1 cellular context compared by ENCODE assay signal in the genomic region with DNA sequence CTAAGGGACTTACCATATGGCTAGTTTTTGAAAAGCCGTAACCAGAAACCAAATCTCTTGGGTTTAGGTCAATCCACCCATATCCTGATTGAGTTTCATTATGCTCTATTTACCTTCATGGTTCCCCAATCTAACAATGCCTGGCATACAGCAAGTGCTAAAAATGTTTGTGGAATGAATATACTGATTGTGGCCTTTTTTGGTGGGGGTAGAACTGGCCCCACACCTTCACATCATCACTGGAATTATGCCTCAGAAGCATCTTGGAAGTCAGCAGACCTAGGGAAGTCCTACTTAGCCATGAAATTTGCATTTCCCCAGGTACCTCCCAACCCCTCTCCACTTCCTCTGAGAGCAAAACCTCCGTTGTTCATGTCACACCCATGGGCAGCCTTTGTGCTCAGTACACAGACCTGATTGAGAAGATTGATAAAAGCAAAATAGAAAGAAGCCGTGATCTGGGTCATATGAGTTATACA.
TF ChIP-seq lines count a peak whose summit lies in the region.

No MANE protein-coding gene starts in this region.

TF ChIP-seq in GM23338, 12 proteins besides CTCF, POLR2A, EP300 and RAD21 (continued from another document):
- TF ChIP-seq, protein P1, sequence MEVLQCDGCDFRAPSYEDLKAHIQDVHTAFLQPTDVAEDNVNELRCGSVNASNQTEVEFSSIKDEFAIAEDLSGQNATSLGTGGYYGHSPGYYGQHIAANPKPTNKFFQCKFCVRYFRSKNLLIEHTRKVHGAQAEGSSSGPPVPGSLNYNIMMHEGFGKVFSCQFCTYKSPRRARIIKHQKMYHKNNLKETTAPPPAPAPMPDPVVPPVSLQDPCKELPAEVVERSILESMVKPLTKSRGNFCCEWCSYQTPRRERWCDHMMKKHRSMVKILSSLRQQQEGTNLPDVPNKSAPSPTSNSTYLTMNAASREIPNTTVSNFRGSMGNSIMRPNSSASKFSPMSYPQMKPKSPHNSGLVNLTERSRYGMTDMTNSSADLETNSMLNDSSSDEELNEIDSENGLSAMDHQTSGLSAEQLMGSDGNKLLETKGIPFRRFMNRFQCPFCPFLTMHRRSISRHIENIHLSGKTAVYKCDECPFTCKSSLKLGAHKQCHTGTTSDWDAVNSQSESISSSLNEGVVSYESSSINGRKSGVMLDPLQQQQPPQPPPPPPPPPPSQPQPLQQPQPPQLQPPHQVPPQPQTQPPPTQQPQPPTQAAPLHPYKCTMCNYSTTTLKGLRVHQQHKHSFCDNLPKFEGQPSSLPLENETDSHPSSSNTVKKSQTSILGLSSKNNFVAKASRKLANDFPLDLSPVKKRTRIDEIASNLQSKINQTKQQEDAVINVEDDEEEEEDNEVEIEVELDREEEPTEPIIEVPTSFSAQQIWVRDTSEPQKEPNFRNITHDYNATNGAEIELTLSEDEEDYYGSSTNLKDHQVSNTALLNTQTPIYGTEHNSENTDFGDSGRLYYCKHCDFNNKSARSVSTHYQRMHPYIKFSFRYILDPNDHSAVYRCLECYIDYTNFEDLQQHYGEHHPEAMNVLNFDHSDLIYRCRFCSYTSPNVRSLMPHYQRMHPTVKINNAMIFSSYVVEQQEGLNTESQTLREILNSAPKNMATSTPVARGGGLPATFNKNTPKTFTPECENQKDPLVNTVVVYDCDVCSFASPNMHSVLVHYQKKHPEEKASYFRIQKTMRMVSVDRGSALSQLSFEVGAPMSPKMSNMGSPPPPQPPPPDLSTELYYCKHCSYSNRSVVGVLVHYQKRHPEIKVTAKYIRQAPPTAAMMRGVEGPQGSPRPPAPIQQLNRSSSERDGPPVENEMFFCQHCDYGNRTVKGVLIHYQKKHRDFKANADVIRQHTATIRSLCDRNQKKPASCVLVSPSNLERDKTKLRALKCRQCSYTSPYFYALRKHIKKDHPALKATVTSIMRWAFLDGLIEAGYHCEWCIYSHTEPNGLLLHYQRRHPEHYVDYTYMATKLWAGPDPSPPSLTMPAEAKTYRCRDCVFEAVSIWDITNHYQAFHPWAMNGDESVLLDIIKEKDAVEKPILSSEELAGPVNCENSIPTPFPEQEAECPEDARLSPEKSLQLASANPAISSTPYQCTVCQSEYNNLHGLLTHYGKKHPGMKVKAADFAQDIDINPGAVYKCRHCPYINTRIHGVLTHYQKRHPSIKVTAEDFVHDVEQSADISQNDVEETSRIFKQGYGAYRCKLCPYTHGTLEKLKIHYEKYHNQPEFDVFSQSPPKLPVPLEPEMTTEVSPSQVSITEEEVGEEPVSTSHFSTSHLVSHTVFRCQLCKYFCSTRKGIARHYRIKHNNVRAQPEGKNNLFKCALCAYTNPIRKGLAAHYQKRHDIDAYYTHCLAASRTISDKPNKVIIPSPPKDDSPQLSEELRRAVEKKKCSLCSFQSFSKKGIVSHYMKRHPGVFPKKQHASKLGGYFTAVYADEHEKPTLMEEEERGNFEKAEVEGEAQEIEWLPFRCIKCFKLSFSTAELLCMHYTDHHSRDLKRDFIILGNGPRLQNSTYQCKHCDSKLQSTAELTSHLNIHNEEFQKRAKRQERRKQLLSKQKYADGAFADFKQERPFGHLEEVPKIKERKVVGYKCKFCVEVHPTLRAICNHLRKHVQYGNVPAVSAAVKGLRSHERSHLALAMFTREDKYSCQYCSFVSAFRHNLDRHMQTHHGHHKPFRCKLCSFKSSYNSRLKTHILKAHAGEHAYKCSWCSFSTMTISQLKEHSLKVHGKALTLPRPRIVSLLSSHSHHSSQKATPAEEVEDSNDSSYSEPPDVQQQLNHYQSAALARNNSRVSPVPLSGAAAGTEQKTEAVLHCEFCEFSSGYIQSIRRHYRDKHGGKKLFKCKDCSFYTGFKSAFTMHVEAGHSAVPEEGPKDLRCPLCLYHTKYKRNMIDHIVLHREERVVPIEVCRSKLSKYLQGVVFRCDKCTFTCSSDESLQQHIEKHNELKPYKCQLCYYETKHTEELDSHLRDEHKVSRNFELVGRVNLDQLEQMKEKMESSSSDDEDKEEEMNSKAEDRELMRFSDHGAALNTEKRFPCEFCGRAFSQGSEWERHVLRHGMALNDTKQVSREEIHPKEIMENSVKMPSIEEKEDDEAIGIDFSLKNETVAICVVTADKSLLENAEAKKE (CRISPR knock-in tag; IDR thresholded peaks at IDR 0.05), result no peak
- TF ChIP-seq EZH2 (IDR thresholded peaks at IDR 0.05; ENCODE audit: low read depth, unreplicated experiment), result no peak
- no peak for TF ChIP-seq EZH2phosphoT487 (IDR thresholded peaks at IDR 0.05; ENCODE audit: unreplicated experiment)
- no peak for TF ChIP-seq JUNB (IDR thresholded peaks at IDR 0.05; ENCODE audit: unreplicated experiment)
- no peak for TF ChIP-seq NANOG (IDR thresholded peaks at IDR 0.05; ENCODE audit: borderline replicate concordance)
- TF ChIP-seq, protein P2, sequence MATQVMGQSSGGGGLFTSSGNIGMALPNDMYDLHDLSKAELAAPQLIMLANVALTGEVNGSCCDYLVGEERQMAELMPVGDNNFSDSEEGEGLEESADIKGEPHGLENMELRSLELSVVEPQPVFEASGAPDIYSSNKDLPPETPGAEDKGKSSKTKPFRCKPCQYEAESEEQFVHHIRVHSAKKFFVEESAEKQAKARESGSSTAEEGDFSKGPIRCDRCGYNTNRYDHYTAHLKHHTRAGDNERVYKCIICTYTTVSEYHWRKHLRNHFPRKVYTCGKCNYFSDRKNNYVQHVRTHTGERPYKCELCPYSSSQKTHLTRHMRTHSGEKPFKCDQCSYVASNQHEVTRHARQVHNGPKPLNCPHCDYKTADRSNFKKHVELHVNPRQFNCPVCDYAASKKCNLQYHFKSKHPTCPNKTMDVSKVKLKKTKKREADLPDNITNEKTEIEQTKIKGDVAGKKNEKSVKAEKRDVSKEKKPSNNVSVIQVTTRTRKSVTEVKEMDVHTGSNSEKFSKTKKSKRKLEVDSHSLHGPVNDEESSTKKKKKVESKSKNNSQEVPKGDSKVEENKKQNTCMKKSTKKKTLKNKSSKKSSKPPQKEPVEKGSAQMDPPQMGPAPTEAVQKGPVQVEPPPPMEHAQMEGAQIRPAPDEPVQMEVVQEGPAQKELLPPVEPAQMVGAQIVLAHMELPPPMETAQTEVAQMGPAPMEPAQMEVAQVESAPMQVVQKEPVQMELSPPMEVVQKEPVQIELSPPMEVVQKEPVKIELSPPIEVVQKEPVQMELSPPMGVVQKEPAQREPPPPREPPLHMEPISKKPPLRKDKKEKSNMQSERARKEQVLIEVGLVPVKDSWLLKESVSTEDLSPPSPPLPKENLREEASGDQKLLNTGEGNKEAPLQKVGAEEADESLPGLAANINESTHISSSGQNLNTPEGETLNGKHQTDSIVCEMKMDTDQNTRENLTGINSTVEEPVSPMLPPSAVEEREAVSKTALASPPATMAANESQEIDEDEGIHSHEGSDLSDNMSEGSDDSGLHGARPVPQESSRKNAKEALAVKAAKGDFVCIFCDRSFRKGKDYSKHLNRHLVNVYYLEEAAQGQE (IDR thresholded peaks at IDR 0.05; ENCODE audit: unreplicated experiment), result no peak
- no peak for TF ChIP-seq CREB1 (CRISPR knock-in tag; IDR thresholded peaks at IDR 0.05; ENCODE audit: low read depth)
- TF ChIP-seq ZNF331 (CRISPR knock-in tag; IDR thresholded peaks at IDR 0.05; ENCODE audit: low read depth), result no peak
- TF ChIP-seq STAT1 (IDR thresholded peaks at IDR 0.05; ENCODE audit: unreplicated experiment), result no peak
